16 cellular contexts compared by ENCODE assay signal in the genomic region with DNA sequence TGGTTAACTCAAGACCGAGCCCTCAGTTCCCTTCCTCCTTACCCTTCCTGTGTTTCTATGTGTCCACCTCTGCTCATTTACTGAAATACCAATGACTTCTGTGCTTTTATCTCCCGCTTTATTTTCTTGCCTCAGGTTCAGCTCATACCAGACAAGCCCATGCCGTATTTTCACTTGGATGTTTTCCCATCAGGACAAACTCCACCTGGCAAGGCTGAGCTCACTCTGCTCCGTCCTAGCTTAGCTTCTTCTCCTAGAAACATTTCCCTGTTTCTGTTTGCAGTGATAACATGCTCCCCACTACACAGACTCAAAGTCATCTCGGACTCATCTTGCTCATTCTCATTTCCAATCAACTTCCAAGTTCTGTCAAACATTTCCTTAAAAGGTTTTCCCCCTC.
"Had no signal": no experiment of that assay in that cellular context is flagged by ENCODE, and none has a peak within 500 bp of the region (broad histone marks: within the 10 kb centered on the region; RNA-seq: fewer than 3 reads in every experiment).

No MANE protein-coding gene starts in this region.

- H3K27me3 ChIP-seq: gastrocnemius medialis, stomach, transverse colon had no signal

- H3K9me3 ChIP-seq: gastrocnemius medialis, psoas muscle, stomach, thoracic aorta, transverse colon had no signal

- H3K4me1 ChIP-seq: gastrocnemius medialis, psoas muscle, stomach, transverse colon had no signal

- ATAC-seq: gastrocnemius medialis; left ventricle myocardium superior; natural killer cell treated with Interleukin-12 subunit alpha and Interleukin-12 subunit beta and Interleukin-15 and Interleukin-18, amount 100 ng/mL, for 72 hours; psoas muscle; sciatic nerve had no signal

- DNase-seq: cortex of kidney; dorsolateral prefrontal cortex; effector CD8-positive, alpha-beta T cell; gastrocnemius medialis; islet precursor cell; left ventricle myocardium superior; psoas muscle; retina; stimulated activated CD4-positive, alpha-beta T cell treated with anti-CD3 and anti-CD28 coated beads, Interleukin-2, amount 100 ng/mL, for 24 hours; stimulated activated naive CD4-positive, alpha-beta T cell; stomach; substantia nigra; transverse colon had no signal

- H3K4me3 ChIP-seq: dorsolateral prefrontal cortex, gastrocnemius medialis, psoas muscle, stomach, thoracic aorta, transverse colon had no signal

- H3K36me3 ChIP-seq: gastrocnemius medialis, stomach, thoracic aorta, transverse colon had no signal

- H3K27ac ChIP-seq: dorsolateral prefrontal cortex, gastrocnemius medialis, psoas muscle, stomach, thoracic aorta, transverse colon had no signal
